Comparison of ENCODE assay signal across 11 cellular contexts in genomic region chr6:170137176-170137891, GRCh38.
DNase-seq lines count a peak whose midpoint lies in the region; ATAC-seq and TF ChIP-seq lines count a peak whose summit lies in the region.
"Had no signal": no experiment of that assay in that cellular context is flagged by ENCODE, and none has a peak within 500 bp of the region (broad histone marks: within the 10 kb centered on the region; RNA-seq: fewer than 3 reads in every experiment).

No MANE protein-coding gene starts in this region.

- H3K36me3 Mint-ChIP-seq in dendritic cell treated with granulocyte-macrophage colony-stimulating factor and Interleukin-4, amounts not matched to agents 40 ng/mL and 50 ng/mL, for 4 days (ENCODE audit: low read depth): no peaks in the 10 kb centered on the region
- H3K36me3 Mint-ChIP-seq: CD4-positive, alpha-beta memory T cell had no signal

- H3K27ac Mint-ChIP-seq in dendritic cell treated with granulocyte-macrophage colony-stimulating factor and Interleukin-4, amounts not matched to agents 40 ng/mL and 50 ng/mL, for 4 days: peak overlapping the region; percentile 57
- H3K27ac Mint-ChIP-seq: activated B cell treated with CpG ODN at 0.5 μM for 24 hours; CD4-positive, alpha-beta memory T cell had no signal

- H3K4me3 ChIP-seq in gastrocnemius medialis (peak overlapping the region in 3 of 4 donors; percentile 5 to 33 (median 9)), OCI-LY7 (ENCODE audit: low read depth, low read length, poor library complexity, severe bottlenecking) (no peak overlapping the region)

- in situ Hi-C loops in gastrocnemius medialis (cut with MboI; ENCODE audit: low sequenced_read_pairs in 4 of 4): no loop called here

- CTCF ChIA-PET in OCI-LY7 (lab: Charles Lee; ENCODE audit: unreplicated experiment): no interaction called here

- no peak overlapping the region for H2AFZ ChIP-seq in OCI-LY7 (ENCODE audit: low read length)

- peak; percentile 13 to 52 for TF ChIP-seq POLR2A in gastrocnemius medialis (IDR thresholded peaks at IDR 0.05)

- no peaks in the 10 kb centered on the region for H3K9me3 ChIP-seq in gastrocnemius medialis
- no peaks in the 10 kb centered on the region for H3K9me3 ChIP-seq in OCI-LY7 (ENCODE audit: low read length)

- no peak overlapping the region for H3K4me2 ChIP-seq in OCI-LY7 (ENCODE audit: low read length)

- H3K9me2 ChIP-seq in OCI-LY7 (ENCODE audit: insufficient read depth, low read length): no peaks in the 10 kb centered on the region

- no peaks in the 10 kb centered on the region for H4K20me1 ChIP-seq in OCI-LY7 (ENCODE audit: insufficient read depth, low read length)

- H3K4me1 ChIP-seq in gastrocnemius medialis: peaks cover 16 to 17% of the 10 kb centered on the region in 2 donors
- H3K4me1 ChIP-seq in OCI-LY7 (ENCODE audit: insufficient read depth, low read length, poor library complexity, severe bottlenecking): peaks cover 4% of the 10 kb centered on the region

- H3K79me2 ChIP-seq in OCI-LY7 (ENCODE audit: insufficient read depth, low read depth, low read length): no peaks in the 10 kb centered on the region

- no peaks in the 10 kb centered on the region for H3K27me3 ChIP-seq in layer of hippocampus (ENCODE audit: control insufficient read depth, insufficient read depth, low read length)
- H3K27me3 ChIP-seq in gastrocnemius medialis: no peaks in the 10 kb centered on the region

- BruUV-seq in OCI-LY7 (replicated peaks; lab: Mats Ljungman, UMichigan): no TSS peak

- intact Hi-C loops in dendritic cell treated with granulocyte-macrophage colony-stimulating factor and Interleukin-4, amounts not matched to agents 40 ng/mL and 50 ng/mL, for 4 days (cut with micrococcal nuclease): no loop called here
- intact Hi-C loops in gastrocnemius medialis (cut with DNase I; ENCODE audit: low total_unique reads) (no loop called here), OCI-LY7 (cut with micrococcal nuclease; ENCODE audit: unreplicated experiment) (no loop called here)

- peaks cover 12% of the 10 kb centered on the region for H3K27me3 Mint-ChIP-seq in dendritic cell treated with granulocyte-macrophage colony-stimulating factor and Interleukin-4, amounts not matched to agents 40 ng/mL and 50 ng/mL, for 4 days
- H3K27me3 Mint-ChIP-seq: activated B cell treated with CpG ODN at 0.5 μM for 24 hours had no signal

- ATAC-seq in gastrocnemius medialis: peak; percentile 80 to 81
- no peak for ATAC-seq in HG02840 (IDR thresholded peaks at IDR 0.05; ENCODE audit: low FRiP score, unreplicated experiment)

- POLR2A ChIA-PET in OCI-LY7 (lab: Charles Lee): no interaction called here

- H3K27ac ChIP-seq in layer of hippocampus (ENCODE audit: low read depth, low read length) (peak overlapping the region; percentile 68), gastrocnemius medialis (peak overlapping the region; percentile 68 to 85 (median 78)), OCI-LY7 (ENCODE audit: low read depth, low read length, poor library complexity, severe bottlenecking) (no peak overlapping the region)

- DNase-seq in ELF-1 (ENCODE audit: low read depth, low spot score) (peak; percentile 41), gastrocnemius medialis (peak; percentile 40 to 44), NOMO-1 treated with DMSO at 0.1 percent for 48 hours (lab: John Stamatoyannopoulos, UW; ENCODE audit: unreplicated experiment) (no peak), NCI-H774 (lab: John Stamatoyannopoulos, UW) (no peak), OCI-LY7 (ENCODE audit: low spot score) (no peak)
- DNase-seq: activated B cell treated with CpG ODN at 0.5 μM for 24 hours; CD4-positive, alpha-beta memory T cell; NCI-H1436 had no signal

- no peak for TF ChIP-seq CTCF in gastrocnemius medialis (IDR thresholded peaks at IDR 0.05 in 4 of 5, conservative IDR thresholded peaks at IDR 0.05 in 1 of 5)
- no peak for TF ChIP-seq CTCF in OCI-LY7 (conservative IDR thresholded peaks at IDR 0.05; ENCODE audit: low read length)

- H3K4me3 Mint-ChIP-seq in dendritic cell treated with granulocyte-macrophage colony-stimulating factor and Interleukin-4, amounts not matched to agents 40 ng/mL and 50 ng/mL, for 4 days: no peak overlapping the region
- H3K4me3 Mint-ChIP-seq: activated B cell treated with CpG ODN at 0.5 μM for 24 hours; CD4-positive, alpha-beta memory T cell had no signal

- H3K36me3 ChIP-seq in gastrocnemius medialis: no peaks in the 10 kb centered on the region
- no peaks in the 10 kb centered on the region for H3K36me3 ChIP-seq in OCI-LY7 (ENCODE audit: insufficient read depth, low read length)

- no peaks in the 10 kb centered on the region for H3K4me1 Mint-ChIP-seq in dendritic cell treated with granulocyte-macrophage colony-stimulating factor and Interleukin-4, amounts not matched to agents 40 ng/mL and 50 ng/mL, for 4 days (ENCODE audit: low read depth)
- H3K4me1 Mint-ChIP-seq: activated B cell treated with CpG ODN at 0.5 μM for 24 hours; CD4-positive, alpha-beta memory T cell had no signal

- peaks cover 20% of the 10 kb centered on the region for H3K9me3 Mint-ChIP-seq in dendritic cell treated with granulocyte-macrophage colony-stimulating factor and Interleukin-4, amounts not matched to agents 40 ng/mL and 50 ng/mL, for 4 days
- H3K9me3 Mint-ChIP-seq: activated B cell treated with CpG ODN at 0.5 μM for 24 hours; CD4-positive, alpha-beta memory T cell had no signal

Comparison
In these comparisons a context has a peak if more than half of its experiments do, and no peak if none do; other contexts are left out.
1. DNase-seq: peak in ELF-1 (single experiment) and gastrocnemius medialis (2 of 2); none in NOMO-1 treated with DMSO at 0.1 percent for 48 hours (single experiment), NCI-H774 (single experiment) and OCI-LY7 (single experiment).